30 cellular contexts compared by ENCODE assay signal in genomic region chr11:17668166-17668565, GRCh38. TPM values are rescaled to one million over a fixed set of nuclear protein-coding genes. Genes with fewer than 3 reads are reported as not detected.
"Had no signal": no experiment of that assay in that cellular context is flagged by ENCODE, and none has a peak within 500 bp of the region (broad histone marks: within the 10 kb centered on the region; RNA-seq: fewer than 3 reads in every experiment).

No MANE protein-coding gene starts in this region.

- H3K27me3 ChIP-seq: suprapubic skin, testis, thyroid gland, tibial artery, tibial nerve, upper lobe of left lung, upper lobe of right lung, uterus, vagina had no signal

- H3K4me3 Mint-ChIP-seq: stimulated activated effector memory CD8-positive, alpha-beta T cell treated with anti-CD3 and anti-CD28 coated beads, Interleukin-12 subunit alpha, Interleukin-12 subunit beta, amount 100 ng/mL, for 72 hours; stimulated activated memory B cell treated with anti-CD40 and anti-IgM and Interleukin-4, amounts not matched to agents 10 μg/mL and 1 μg/mL and 100 μg/mL, for 72 hours; stimulated activated naive B cell treated with anti-CD40 and anti-IgM and Interleukin-4, amounts not matched to agents 10 μg/mL and 1 μg/mL and 100 μg/mL, for 72 hours; stimulated activated naive CD8-positive, alpha-beta T cell treated with anti-CD3 and anti-CD28 coated beads, Interleukin-15, Interleukin-2, amounts not matched to agents 100 ng/mL and 50 ng/mL, for 24 hours; type B pancreatic cell had no signal

- H3K27ac ChIP-seq: stomach, suprapubic skin, testis, thoracic aorta, thyroid gland, tibial artery, tibial nerve, transverse colon, upper lobe of left lung, upper lobe of right lung, uterus, vagina had no signal

- H3K27ac Mint-ChIP-seq: stimulated activated effector memory CD8-positive, alpha-beta T cell treated with anti-CD3 and anti-CD28 coated beads, Interleukin-12 subunit alpha, Interleukin-12 subunit beta, amount 100 ng/mL, for 72 hours; stimulated activated memory B cell treated with anti-CD40 and anti-IgM and Interleukin-4, amounts not matched to agents 10 μg/mL and 1 μg/mL and 100 μg/mL, for 72 hours; stimulated activated naive B cell treated with anti-CD40 and anti-IgM and Interleukin-4, amounts not matched to agents 10 μg/mL and 1 μg/mL and 100 μg/mL, for 72 hours; stimulated activated naive CD8-positive, alpha-beta T cell treated with anti-CD3 and anti-CD28 coated beads, Interleukin-15, Interleukin-2, amounts not matched to agents 100 ng/mL and 50 ng/mL, for 24 hours; type B pancreatic cell had no signal

- H3K4me1 Mint-ChIP-seq: stimulated activated effector memory CD8-positive, alpha-beta T cell treated with anti-CD3 and anti-CD28 coated beads, Interleukin-12 subunit alpha, Interleukin-12 subunit beta, amount 100 ng/mL, for 72 hours; stimulated activated memory B cell treated with anti-CD40 and anti-IgM and Interleukin-4, amounts not matched to agents 10 μg/mL and 1 μg/mL and 100 μg/mL, for 72 hours; stimulated activated naive B cell treated with anti-CD40 and anti-IgM and Interleukin-4, amounts not matched to agents 10 μg/mL and 1 μg/mL and 100 μg/mL, for 72 hours had no signal

- H3K36me3 ChIP-seq: stomach, suprapubic skin, thoracic aorta, thyroid gland, tibial artery, tibial nerve, transverse colon, upper lobe of left lung, upper lobe of right lung, uterus, vagina had no signal

- H3K9me3 Mint-ChIP-seq: stimulated activated effector memory CD8-positive, alpha-beta T cell treated with anti-CD3 and anti-CD28 coated beads, Interleukin-12 subunit alpha, Interleukin-12 subunit beta, amount 100 ng/mL, for 72 hours; stimulated activated naive CD8-positive, alpha-beta T cell treated with anti-CD3 and anti-CD28 coated beads, Interleukin-15, Interleukin-2, amounts not matched to agents 100 ng/mL and 50 ng/mL, for 24 hours; type B pancreatic cell had no signal

- ATAC-seq: stimulated activated effector memory CD8-positive, alpha-beta T cell treated with anti-CD3 and anti-CD28 coated beads, Interleukin-12 subunit alpha, Interleukin-12 subunit beta, amount 100 ng/mL, for 72 hours; stimulated activated memory B cell treated with anti-CD40 and anti-IgM and Interleukin-4, amounts not matched to agents 10 μg/mL and 1 μg/mL and 100 μg/mL, for 72 hours; stimulated activated naive B cell treated with anti-CD40 and anti-IgM and Interleukin-4, amounts not matched to agents 10 μg/mL and 1 μg/mL and 100 μg/mL, for 72 hours; stimulated activated naive CD8-positive, alpha-beta T cell treated with anti-CD3 and anti-CD28 coated beads, Interleukin-15, Interleukin-2, amounts not matched to agents 100 U/mL and 50 U/mL, for 24 hours; upper lobe of right lung had no signal

- H3K9me3 ChIP-seq: stomach, suprapubic skin, testis, thoracic aorta, thyroid gland, tibial artery, tibial nerve, transverse colon, upper lobe of left lung, upper lobe of right lung, uterus, vagina had no signal

- H3K4me3 ChIP-seq: stomach, suprapubic skin, testis, thoracic aorta, thyroid gland, tibial artery, tibial nerve, transverse colon, upper lobe of left lung, upper lobe of right lung, uterus, vagina had no signal

- H3K4me1 ChIP-seq: stomach, suprapubic skin, testis, thyroid gland, tibial artery, tibial nerve, transverse colon, upper lobe of left lung, upper lobe of right lung, uterus, vagina had no signal

- H3K36me3 Mint-ChIP-seq: stimulated activated effector memory CD8-positive, alpha-beta T cell treated with anti-CD3 and anti-CD28 coated beads, Interleukin-12 subunit alpha, Interleukin-12 subunit beta, amount 100 ng/mL, for 72 hours; stimulated activated memory B cell treated with anti-CD40 and anti-IgM and Interleukin-4, amounts not matched to agents 10 μg/mL and 1 μg/mL and 100 μg/mL, for 72 hours; stimulated activated naive B cell treated with anti-CD40 and anti-IgM and Interleukin-4, amounts not matched to agents 10 μg/mL and 1 μg/mL and 100 μg/mL, for 72 hours; type B pancreatic cell had no signal

- DNase-seq: stimulated activated CD4-positive, alpha-beta T cell treated with anti-CD3 and anti-CD28 coated beads, Interleukin-2, amount 100 ng/mL, for 48 hours; stimulated activated CD4-positive, alpha-beta T cell treated with anti-CD3 and anti-CD28 coated beads, Interleukin-4, amount 100 ng/mL, for 1 hour; stimulated activated CD4-positive, alpha-beta T cell treated with anti-CD3 and anti-CD28 coated beads, Interleukin-4, amount 100 ng/mL, for 24 hours; stimulated activated CD4-positive, alpha-beta T cell treated with anti-CD3 and anti-CD28 coated beads, Interleukin-4, amount 100 ng/mL, for 4 hours; stimulated activated CD8-positive, alpha-beta memory T cell treated with anti-CD3 and anti-CD28 coated beads, Interleukin-4, amount 100 ng/mL, for 48 hours; stimulated activated naive B cell treated with anti-CD40 and anti-IgM and Interleukin-4, amounts not matched to agents 10 μg/mL and 1 μg/mL and 100 μg/mL, for 72 hours; stimulated activated naive CD4-positive, alpha-beta T cell; stimulated activated naive CD4-positive, alpha-beta T cell treated with Interleukin-2 at 50 U/mL for 16 hours; stimulated activated naive CD8-positive, alpha-beta T cell treated with anti-CD3 and anti-CD28 coated beads, Interleukin-15, Interleukin-2, amounts not matched to agents 100 U/mL and 50 U/mL, for 24 hours; stomach; substantia nigra; testis; thyroid gland; tibial artery; transverse colon; upper lobe of left lung; upper lobe of right lung; uterus had no signal

RNA-seq across cellular contexts. Expression of gene MYOD1, which starts 51.2 kb away (rescaled TPM):
- total RNA-seq: stomach, subcutaneous adipose tissue, suprapubic skin, temporal lobe, thoracic aorta, thyroid gland, tibial nerve, transverse colon, upper lobe of left lung, upper lobe of right lung, ureter, uterus, vagina had no signal
- polyA plus RNA-seq: stomach, urinary bladder had no signal
